ENCODE assay signal across 22 cellular contexts in genomic region chr2:197427986-197428385, GRCh38.
"Had no signal": no experiment of that assay in that cellular context is flagged by ENCODE, and none has a peak within 500 bp of the region (broad histone marks: within the 10 kb centered on the region; RNA-seq: fewer than 3 reads in every experiment).

No MANE protein-coding gene starts in this region.

- H3K9me3 Mint-ChIP-seq: activated CD4-positive, alpha-beta memory T cell treated with anti-CD3 and anti-CD28 coated beads, Interleukin-2, amount 10 ng/mL, durations not matched to agents 7 days and 5 days; activated naive CD8-positive, alpha-beta T cell treated with anti-CD3 and anti-CD28 coated beads, Interleukin-2, amount 10 ng/mL, durations not matched to agents 7 days and 5 days; activated T-helper 2 cell treated with anti-CD3 and anti-CD28 coated beads, Interferon-gamma antibody, Interleukin-2, Interleukin-4, amounts not matched to agents 10 μg/mL and 5 μg/mL and 100 μg/mL, durations not matched to agents 14 hours and 24 hours and 36 hours; naive thymus-derived CD8-positive, alpha-beta T cell had no signal

- ATAC-seq: left lung; naive thymus-derived CD8-positive, alpha-beta T cell; stimulated activated naive CD8-positive, alpha-beta T cell treated with anti-CD3 and anti-CD28 coated beads, Interleukin-15, Interleukin-2, amounts not matched to agents 100 U/mL and 50 U/mL, for 24 hours had no signal

- H3K9me3 ChIP-seq: left lung, neutrophil, ovary, prostate gland, right atrium auricular region, thyroid gland had no signal

- H3K27ac Mint-ChIP-seq: activated naive CD8-positive, alpha-beta T cell treated with anti-CD3 and anti-CD28 coated beads, Interleukin-2, amount 10 ng/mL, durations not matched to agents 7 days and 5 days had no signal

- H3K4me3 Mint-ChIP-seq: activated naive CD8-positive, alpha-beta T cell treated with anti-CD3 and anti-CD28 coated beads, Interleukin-2, amount 10 ng/mL, durations not matched to agents 7 days and 5 days had no signal

- H3K27me3 ChIP-seq: left lung, neutrophil, ovary, right atrium auricular region, thyroid gland had no signal

- H3K36me3 ChIP-seq: ovary, prostate gland had no signal

- H3K4me3 ChIP-seq: left lung, lung, ovary, prostate gland, right atrium auricular region, thyroid gland had no signal

- DNase-seq: activated CD4-positive, alpha-beta T cell treated with anti-CD3 and anti-CD28 coated beads for 4 hours; activated CD4-positive, CD25-positive, alpha-beta regulatory T cell; activated naive CD4-positive, alpha-beta T cell; activated naive CD8-positive, alpha-beta T cell treated with anti-CD3 and anti-CD28 coated beads, Interleukin-2, amount 10 ng/mL, durations not matched to agents 7 days and 5 days; activated T-cell treated with anti-CD3 and anti-CD28 coated beads for 4 hours; amygdala; foreskin melanocyte; kidney glomerular epithelial cell; left lung; naive thymus-derived CD8-positive, alpha-beta T cell; ovary; stimulated activated naive CD8-positive, alpha-beta T cell treated with anti-CD3 and anti-CD28 coated beads, Interleukin-15, Interleukin-2, amounts not matched to agents 100 U/mL and 50 U/mL, for 24 hours; substantia nigra; T1000; thyroid gland had no signal

- H3K27me3 Mint-ChIP-seq: activated CD4-positive, alpha-beta memory T cell treated with anti-CD3 and anti-CD28 coated beads, Interleukin-2, amount 10 ng/mL, durations not matched to agents 7 days and 5 days; activated CD8-positive, alpha-beta memory T cell treated with anti-CD3 and anti-CD28 coated beads, Interleukin-2, amount 10 ng/mL, durations not matched to agents 7 days and 5 days; activated naive CD8-positive, alpha-beta T cell treated with anti-CD3 and anti-CD28 coated beads, Interleukin-2, amount 10 ng/mL, durations not matched to agents 7 days and 5 days; naive thymus-derived CD8-positive, alpha-beta T cell had no signal

- H3K27ac ChIP-seq: left lung, neutrophil, ovary, prostate gland, right atrium auricular region, thyroid gland had no signal
